Comparison of ENCODE assay signal across 24 cellular contexts in genomic region chr15:75594276-75594675, GRCh38.
"Had no signal": no experiment of that assay in that cellular context is flagged by ENCODE, and none has a peak within 500 bp of the region (broad histone marks: within the 10 kb centered on the region; RNA-seq: fewer than 3 reads in every experiment).

No MANE protein-coding gene starts in this region.

- H3K4me3 ChIP-seq: colonic mucosa, hepatocyte, left lung, lower lobe of right lung, ovary, smooth muscle cell, tibial artery had no signal

- H3K27me3 ChIP-seq: colonic mucosa, hepatocyte, left lung, ovary, tibial artery had no signal

- H3K4me1 ChIP-seq: colonic mucosa had no signal

- H3K36me3 ChIP-seq: ovary had no signal

- H3K27ac ChIP-seq: colonic mucosa, epithelial cell of prostate, hepatocyte, left lung, lower lobe of right lung, ovary, tibial artery had no signal

- DNase-seq: colonic mucosa; effector CD8-positive, alpha-beta T cell; endodermal cell; foreskin melanocyte; left cardiac atrium; left lung; lower lobe of right lung; naive thymus-derived CD8-positive, alpha-beta T cell; nephron progenitor cell; nucleus accumbens; ovary; retina; stimulated activated CD4-positive, alpha-beta T cell treated with anti-CD3 and anti-CD28 coated beads, Interleukin-12 subunit alpha, Interleukin-12 subunit beta, amount 100 ng/mL, for 4 hours; stimulated activated CD4-positive, alpha-beta T cell treated with anti-CD3 and anti-CD28 coated beads, Interleukin-1b, Interleukin-23, amount 100 ng/mL, for 48 hours; stimulated activated CD4-positive, alpha-beta T cell treated with anti-CD3 and anti-CD28 coated beads, Interleukin-4, amount 100 ng/mL, for 1 hour; stimulated activated CD8-positive, alpha-beta memory T cell treated with anti-CD3 and anti-CD28 coated beads, Interleukin-4, amount 100 ng/mL, for 48 hours; stimulated activated naive CD4-positive, alpha-beta T cell; stimulated activated naive CD8-positive, alpha-beta T cell treated with anti-CD3 and anti-CD28 coated beads, Interleukin-15, amount 100 ng/mL, for 72 hours had no signal

- H3K9me3 ChIP-seq: colonic mucosa, left lung, lower lobe of right lung, ovary, tibial artery had no signal

- ATAC-seq: esophagus mucosa; left lung; lower lobe of right lung; naive thymus-derived CD8-positive, alpha-beta T cell; sciatic nerve; stimulated activated naive CD8-positive, alpha-beta T cell treated with anti-CD3 and anti-CD28 coated beads, Interleukin-15, amount 100 ng/mL, for 72 hours had no signal
